In genomic region chr14:94036328-94037167, GRCh38 we compare ENCODE assay signal across 9 cellular contexts. TPM values are rescaled to one million over a fixed set of nuclear protein-coding genes. Genes with fewer than 3 reads are reported as not detected.
DNase-seq lines count a peak whose midpoint lies in the region; ATAC-seq, FAIRE-seq and TF ChIP-seq lines count a peak whose summit lies in the region.
"Had no signal": no experiment of that assay in that cellular context is flagged by ENCODE, and none has a peak within 500 bp of the region (broad histone marks: within the 10 kb centered on the region; RNA-seq: fewer than 3 reads in every experiment).

No MANE protein-coding gene starts in this region.

- no peak overlapping the region for H3K4me2 ChIP-seq in parathyroid adenoma (ENCODE audit: low read length)

- FAIRE-seq in frontal cortex (lab: Jason Lieb, UNC): no peak
- FAIRE-seq: colon had no signal

- no peaks in the 10 kb centered on the region for H3K9me3 ChIP-seq in parathyroid adenoma (ENCODE audit: control insufficient read depth, low read length)
- no peaks in the 10 kb centered on the region for H3K9me3 ChIP-seq in upper lobe of right lung

- peak; percentile 59 for TF ChIP-seq CTCF in Calu3 (IDR thresholded peaks at IDR 0.05; ENCODE audit: unreplicated experiment)
- TF ChIP-seq CTCF in parathyroid adenoma (IDR thresholded peaks at IDR 0.05): peak; percentile 88
- TF ChIP-seq CTCF in upper lobe of right lung (IDR thresholded peaks at IDR 0.05): peak; percentile 86

- BruUV-seq in Calu3 (replicated peaks; lab: Mats Ljungman, UMichigan): no TSS peak

- intact Hi-C loops in Calu3 (cut with micrococcal nuclease; ENCODE audit: unreplicated experiment) (no loop called here), upper lobe of right lung (cut with DNase I) (no loop called here)

- DNase-seq in Calu3: peak; percentile 73
- DNase-seq in RKO (ENCODE audit: low spot score): peak; percentile 59
- peak; percentile 61 for DNase-seq in activated T-helper 9 cell treated with anti-CD3 and anti-CD28 coated beads, Interleukin-2, amount 50 U/mL, for 16 hours (ENCODE audit: low read depth)
- peak; percentile 43 to 65 for DNase-seq in frontal cortex (ENCODE audit: low spot score in 2 of 2)
- peak; percentile 75 for DNase-seq in upper lobe of right lung

- no peaks in the 10 kb centered on the region for H3K4me1 ChIP-seq in parathyroid adenoma
- peaks cover under 1% of the 10 kb centered on the region for H3K4me1 ChIP-seq in upper lobe of right lung

- H3K4me3 Mint-ChIP-seq in Calu3 (ENCODE audit: low read depth, unreplicated experiment): no peak overlapping the region

- H3K27me3 Mint-ChIP-seq in Calu3 (ENCODE audit: unreplicated experiment): no peaks in the 10 kb centered on the region

- ATAC-seq in GM19452 (IDR thresholded peaks at IDR 0.05; ENCODE audit: unreplicated experiment): peak; percentile 96
- ATAC-seq in HG03571 (IDR thresholded peaks at IDR 0.05; ENCODE audit: unreplicated experiment): peak; percentile 85
- ATAC-seq in upper lobe of right lung: peak; percentile 92

- no peaks in the 10 kb centered on the region for H3K27me3 ChIP-seq in parathyroid adenoma (ENCODE audit: control insufficient read depth, insufficient read depth, low read length)
- no peaks in the 10 kb centered on the region for H3K27me3 ChIP-seq in upper lobe of right lung

- H3K9me3 Mint-ChIP-seq in Calu3 (ENCODE audit: low read depth, unreplicated experiment): no peaks in the 10 kb centered on the region

- CTCF ChIA-PET in Calu3 (lab: Charles Lee): interaction anchor here (0.6 to 1.5 kb wide), 8 partner anchors 9 to 100 kb away, joined by 3 to 18 read pairs (median 4); partner anchors contain the start of genes IFI27 and IFI27L2

- peaks cover 25% of the 10 kb centered on the region for H3K36me3 Mint-ChIP-seq in Calu3 (ENCODE audit: insufficient read depth, unreplicated experiment)

- no peak overlapping the region for H2AFZ ChIP-seq in parathyroid adenoma

- H3K4me3 ChIP-seq in parathyroid adenoma (ENCODE audit: low read depth, low read length) (no peak overlapping the region), upper lobe of right lung (no peak overlapping the region)

- no peak overlapping the region for H3K27ac ChIP-seq in parathyroid adenoma
- no peak overlapping the region for H3K27ac ChIP-seq in upper lobe of right lung

- no peak overlapping the region for H3K27ac Mint-ChIP-seq in Calu3 (ENCODE audit: unreplicated experiment)

- H3K36me3 ChIP-seq in parathyroid adenoma (ENCODE audit: control insufficient read depth, insufficient read depth, low read length): no peaks in the 10 kb centered on the region
- H3K36me3 ChIP-seq in upper lobe of right lung: no peaks in the 10 kb centered on the region

- no peaks in the 10 kb centered on the region for H3K79me2 ChIP-seq in parathyroid adenoma

- no peaks in the 10 kb centered on the region for H3K4me1 Mint-ChIP-seq in Calu3 (ENCODE audit: low read depth, unreplicated experiment)

- H3K9ac ChIP-seq in parathyroid adenoma: no peak overlapping the region

RNA-seq across cellular contexts. Expression of gene OTUB2, which starts 10.4 kb away (rescaled TPM):
- total RNA-seq in Calu3 (2022) (15.3 and 22.2 TPM in 2 replicates), frontal cortex (4.9 TPM), upper lobe of right lung (1.0 TPM)

RNA-seq across cellular contexts. Expression of gene CCDC197, which starts 39.4 kb away (rescaled TPM):
- not detected in 2 replicates for total RNA-seq in Calu3 (2022)
- not detected for total RNA-seq in frontal cortex
- total RNA-seq in upper lobe of right lung: not detected

RNA-seq across cellular contexts. Expression of gene DDX24, which starts 44.5 kb away (rescaled TPM):
- 190 and 229 TPM in 2 replicates for total RNA-seq in Calu3 (2022)
- total RNA-seq in frontal cortex: 112 TPM
- 191 TPM for total RNA-seq in upper lobe of right lung

RNA-seq across cellular contexts. Expression of gene IFI27L1, which starts 44.6 kb away (rescaled TPM):
- total RNA-seq in Calu3 (2022) (17.2 and 17.7 TPM in 2 replicates), frontal cortex (7.3 TPM), upper lobe of right lung (15.2 TPM)
